9 cellular contexts compared by ENCODE assay signal in the genomic region with DNA sequence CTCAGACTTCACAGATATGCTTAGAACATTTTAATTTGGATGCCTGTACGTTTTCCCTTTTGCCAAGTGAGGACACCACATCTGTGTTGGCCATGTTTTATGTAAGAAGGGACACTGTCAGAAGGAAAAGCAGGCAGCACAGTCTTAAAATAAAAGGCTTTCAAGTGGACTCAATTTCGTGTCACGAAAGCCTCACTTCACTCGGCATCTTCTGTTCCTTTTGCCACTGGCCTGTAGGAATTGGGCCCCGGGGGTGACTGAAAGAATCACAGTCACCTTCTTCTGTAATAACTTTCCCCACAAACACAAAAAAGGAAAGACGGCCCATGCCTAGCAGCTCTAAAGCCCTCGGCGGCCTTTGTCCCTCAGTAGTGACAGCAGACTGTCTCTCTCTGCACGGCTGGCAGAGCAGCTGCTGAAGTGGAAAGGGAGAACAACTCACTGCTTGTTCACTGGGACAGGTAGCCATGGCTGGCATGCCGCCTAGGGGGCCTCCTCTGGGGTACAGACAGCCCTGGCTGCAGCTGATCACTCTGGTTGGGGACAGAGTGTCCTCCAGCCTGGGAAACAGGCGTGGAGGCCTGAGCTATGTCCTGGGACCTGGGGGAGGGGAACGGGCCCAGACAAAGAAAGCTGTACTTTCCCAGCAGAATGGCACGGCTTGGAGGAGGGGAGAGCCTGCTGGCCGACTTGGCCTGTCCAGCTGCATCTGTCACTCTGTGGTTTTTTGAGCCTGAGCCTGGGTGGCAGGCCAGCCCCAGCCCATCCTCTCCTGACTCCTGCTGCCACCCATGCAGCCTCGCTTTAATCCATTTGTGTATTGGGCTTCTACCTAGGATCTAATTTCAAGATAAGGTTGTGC. TPM values are rescaled to one million over a fixed set of nuclear protein-coding genes. Genes with fewer than 3 reads are reported as not detected.
DNase-seq lines count a peak whose midpoint lies in the region; ATAC-seq and TF ChIP-seq lines count a peak whose summit lies in the region.
"Had no signal": no experiment of that assay in that cellular context is flagged by ENCODE, and none has a peak within 500 bp of the region (broad histone marks: within the 10 kb centered on the region; RNA-seq: fewer than 3 reads in every experiment).

No MANE protein-coding gene starts in this region.

- in situ Hi-C loops in GM13977 (cut with MboI; ENCODE audit: low pct_unique_long_range_greater_than_20kb, low sequenced_read_pairs, unreplicated experiment), result no loop called here

- DNase-seq in GM13977 (ENCODE audit: low spot score) (peak; percentile 13), SK-N-DZ (ENCODE audit: low spot score) (peak; percentile 54), skeletal muscle cell (ENCODE audit: low read depth) (peak; percentile 51), MG63 (no peak), NCI-H1417 treated with DMSO at 0.1 percent for 48 hours (lab: John Stamatoyannopoulos, UW) (no peak)

- H3K9me3 ChIP-seq in iPS-15b (ENCODE audit: control insufficient read depth, insufficient read depth, low read length) (no peaks in the 10 kb centered on the region), MG63 (no peaks in the 10 kb centered on the region)

- H3K27me3 ChIP-seq in iPS-15b (ENCODE audit: control insufficient read depth, insufficient read depth, low read length) (peaks cover 9% of the 10 kb centered on the region), MG63 (no peaks in the 10 kb centered on the region)

- H3K4me3 ChIP-seq in iPS-15b (ENCODE audit: low read depth, low read length), result no peak overlapping the region
- H3K4me3 ChIP-seq in skeletal muscle cell (ENCODE audit: low read depth, low read length), result no peak overlapping the region
- H3K4me3 ChIP-seq in MG63, result no peak overlapping the region

- ATAC-seq in HG03039 (IDR thresholded peaks at IDR 0.05; ENCODE audit: unreplicated experiment) (no peak), GM21576 (IDR thresholded peaks at IDR 0.05; ENCODE audit: unreplicated experiment) (no peak)
- ATAC-seq: HCT116 had no signal

- TF ChIP-seq CTCF in GM13977 (IDR thresholded peaks at IDR 0.05; ENCODE audit: extremely low read depth, insufficient read depth, missing control alignments), result no peak

- H3K36me3 ChIP-seq in iPS-15b (ENCODE audit: control insufficient read depth, insufficient read depth, low read length), result no peaks in the 10 kb centered on the region
- no peaks in the 10 kb centered on the region for H3K36me3 ChIP-seq in MG63

- peaks cover 27% of the 10 kb centered on the region for H3K4me1 ChIP-seq in iPS-15b (ENCODE audit: control insufficient read depth, insufficient read depth, low read length)

- peak overlapping the region; percentile 37 for H3K9ac ChIP-seq in iPS-15b (ENCODE audit: low read depth, low read length)

RNA-seq across cellular contexts. Expression of gene RASSF4, which starts 4.4 kb away (rescaled TPM):
- polyA plus RNA-seq in SK-N-DZ (2014; cell fraction: cytosol; rRNA removed), result 4.0 and 4.5 TPM in 2 replicates
- polyA plus RNA-seq in SK-N-DZ (2014; cell fraction: nucleus; rRNA removed), result 9.5 and 13.3 TPM in 2 replicates
- total RNA-seq in MG63 (2014; rRNA removed; shearing (Covaris generic); ENCODE audit: low replicate concordance), result 0.15 and 0.26 TPM in 2 replicates

RNA-seq across cellular contexts. Expression of gene DEPP1, which starts 14.6 kb away (rescaled TPM):
- polyA plus RNA-seq in SK-N-DZ (2014; cell fraction: cytosol; rRNA removed), result 1.2 TPM in 2 replicates
- 1.6 and 2.9 TPM in 2 replicates for polyA plus RNA-seq in SK-N-DZ (2014; cell fraction: nucleus; rRNA removed)
- 0.44 and 3.5 TPM in 2 replicates for total RNA-seq in MG63 (2014; rRNA removed; shearing (Covaris generic); ENCODE audit: low replicate concordance)

RNA-seq across cellular contexts. Expression of gene ZNF22, which starts 36.7 kb away (rescaled TPM):
- 47.8 and 50.2 TPM in 2 replicates for polyA plus RNA-seq in SK-N-DZ (2014; cell fraction: cytosol; rRNA removed)
- polyA plus RNA-seq in SK-N-DZ (2014; cell fraction: nucleus; rRNA removed), result 31.7 and 41.0 TPM in 2 replicates
- total RNA-seq in MG63 (2014; rRNA removed; shearing (Covaris generic); ENCODE audit: low replicate concordance), result 10.9 and 15.5 TPM in 2 replicates

RNA-seq across cellular contexts. Expression of gene TMEM72, which starts 52.9 kb away (rescaled TPM):
- polyA plus RNA-seq in SK-N-DZ (2014; cell fraction: cytosol; rRNA removed), result not detected in 2 replicates
- not detected in 2 replicates for polyA plus RNA-seq in SK-N-DZ (2014; cell fraction: nucleus; rRNA removed)
- not detected in 2 replicates for total RNA-seq in MG63 (2014; rRNA removed; shearing (Covaris generic); ENCODE audit: low replicate concordance)

Comparison
In these comparisons a context has a peak if more than half of its experiments do, and no peak if none do; other contexts are left out.
1. DNase-seq: peak in GM13977 (single experiment), SK-N-DZ (single experiment) and skeletal muscle cell (single experiment); none in MG63 (single experiment) and NCI-H1417 treated with DMSO at 0.1 percent for 48 hours (single experiment).